ENCODE assay signal across 21 cellular contexts in genomic region chr7:149644754-149645153, GRCh38.
A peak's percentile ranks its signal among the peaks of the same experiment; 100 is the strongest.
DNase-seq lines count a peak whose midpoint lies in the region; ATAC-seq, FAIRE-seq and TF ChIP-seq lines count a peak whose summit lies in the region.
"Had no signal": no experiment of that assay in that cellular context is flagged by ENCODE, and none has a peak within 500 bp of the region (broad histone marks: within the 10 kb centered on the region; RNA-seq: fewer than 3 reads in every experiment).

No MANE protein-coding gene starts in this region.

- H4K20me1 ChIP-seq in HepG2 (ENCODE audit: insufficient read depth, low read length), result no peaks in the 10 kb centered on the region

- intact Hi-C loops in HepG2 (cut with micrococcal nuclease; ENCODE audit: unreplicated experiment), result no loop called here
- intact Hi-C loops in posterior vena cava (cut with DNase I), result no loop called here
- intact Hi-C loops in mucosa of descending colon (cut with DNase I, micrococcal nuclease), result no loop called here

- no peak for TF ChIP-seq RAD21 in liver (IDR thresholded peaks at IDR 0.05)
- TF ChIP-seq RAD21 in HepG2 (CRISPR knock-in tag; IDR thresholded peaks at IDR 0.05), result no peak

- ATAC-seq in HepG2 (no peak), esophagus mucosa (peak; percentile 73), HG03025 (IDR thresholded peaks at IDR 0.05; ENCODE audit: low FRiP score, unreplicated experiment) (no peak), mucosa of descending colon (no peak)
- ATAC-seq: CD8-positive, alpha-beta T cell; HCT116 had no signal

- WGBS in liver, result 32% methylated on average over 4 of the region's 4 CpGs
- 19% methylated on average over 4 of the region's 4 CpGs for WGBS in HepG2 (ENCODE audit: low lambda C conversion rate)

- H3K36me3 ChIP-seq in liver (ENCODE audit: control insufficient read depth in 4 of 4, insufficient read depth in 3 of 4, low read depth in 1 of 4, low read length in 3 of 4) (no peaks in the 10 kb centered on the region), HepG2 (replicated peaks in 1 of 2; ENCODE audit: control insufficient read depth in 1 of 2, insufficient read depth in 2 of 2, low read length in 2 of 2) (no peaks in the 10 kb centered on the region), mucosa of descending colon (ENCODE audit: low read depth) (no peaks in the 10 kb centered on the region)
- H3K36me3 ChIP-seq: BE2C had no signal

- in situ Hi-C loops in HepG2 (cut with HindIII; ENCODE audit: extremely low pct_ligation_motif_present, low pct_unique_long_range_greater_than_20kb), result no loop called here

- no peak for TF ChIP-seq POLR2A in HepG2 (IDR thresholded peaks at IDR 0.05; ENCODE audit: insufficient read depth in 1 of 2, low read depth in 2 of 2, low read length in 2 of 2)

- no peaks in the 10 kb centered on the region for H3K9me3 ChIP-seq in liver (ENCODE audit: control insufficient read depth in 4 of 4, low read length in 3 of 4)
- H3K9me3 ChIP-seq in HepG2 (ENCODE audit: low read length), result no peaks in the 10 kb centered on the region
- H3K9me3 ChIP-seq in mucosa of descending colon, result no peaks in the 10 kb centered on the region
- H3K9me3 ChIP-seq: BE2C had no signal

- H3K4me1 ChIP-seq in liver (ENCODE audit: control insufficient read depth in 4 of 4, insufficient read depth in 4 of 4, low read length in 3 of 4) (peaks cover 0 to 9% (median 4%) of the 10 kb centered on the region in 4 donors), HepG2 (ENCODE audit: insufficient read depth, low read length) (no peaks in the 10 kb centered on the region), mucosa of descending colon (ENCODE audit: low read depth) (no peaks in the 10 kb centered on the region)
- H3K4me1 ChIP-seq: BE2C had no signal

- H2AFZ ChIP-seq in HepG2 (ENCODE audit: low read length), result no peak overlapping the region
- H2AFZ ChIP-seq: GM23248 had no signal

- H3K27me3 ChIP-seq in liver (ENCODE audit: control insufficient read depth in 4 of 4, insufficient read depth in 4 of 4, low read length in 3 of 4), result no peaks in the 10 kb centered on the region
- H3K27me3 ChIP-seq in HepG2 (ENCODE audit: control insufficient read depth in 1 of 2, insufficient read depth in 2 of 2, low read length in 2 of 2), result peaks cover 0 to 4% of the 10 kb centered on the region in 2 experiments; a peak in 1 of 5 replicates

- H3K4me2 ChIP-seq in HepG2 (ENCODE audit: low read depth, low read length), result no peak overlapping the region

- TF ChIP-seq EP300 in HepG2 (IDR thresholded peaks at IDR 0.05; ENCODE audit: low read depth in 2 of 2, low read length in 2 of 2) (no peak), HepG2 (CRISPR knock-in tag; IDR thresholded peaks at IDR 0.05; ENCODE audit: borderline replicate concordance) (no peak)

- no peak overlapping the region for H3K9ac ChIP-seq in liver (ENCODE audit: low read depth in 1 of 2, low read length in 2 of 2)
- no peak overlapping the region for H3K9ac ChIP-seq in HepG2 (ENCODE audit: insufficient read depth, low read depth, low read length)
- H3K9ac ChIP-seq: GM23248 had no signal

- no peaks in the 10 kb centered on the region for H3K79me2 ChIP-seq in HepG2 (ENCODE audit: insufficient read depth, low read length)

- TF ChIP-seq CTCF in liver (IDR thresholded peaks at IDR 0.05; ENCODE audit: low read depth, low read length, missing input control) (no peak), HepG2 (CRISPR knock-in tag; IDR thresholded peaks at IDR 0.05) (no peak), mucosa of descending colon (IDR thresholded peaks at IDR 0.05) (no peak)

- no peak for DNase-seq in HepG2 (ENCODE audit: low spot score)
- peak; percentile 23 for DNase-seq in posterior vena cava (ENCODE audit: low spot score)
- DNase-seq in AG20443 (ENCODE audit: low spot score), result no peak
- no peak for DNase-seq in mucosa of descending colon
- DNase-seq: BE2C; CD8-positive, alpha-beta T cell; COR-L47; DMS153; DMS79 treated with DMSO at 0.1 percent for 48 hours; EL; GM23248 had no signal

- CTCF ChIA-PET in HepG2 (lab: Yijun Ruan, JAX; ENCODE audit: low intra/inter-chr PET ratio, low total read pairs), result no interaction called here

- POLR2A ChIA-PET in HepG2 (lab: Yijun Ruan, JAX), result no interaction called here

- no peak overlapping the region for H3K27ac ChIP-seq in liver (ENCODE audit: low read depth in 1 of 2, low read length in 2 of 2)
- no peak overlapping the region for H3K27ac ChIP-seq in HepG2 (ENCODE audit: extremely low read length, insufficient read depth, low read length)
- H3K27ac ChIP-seq: GM23248, HL-60 had no signal

- FAIRE-seq in HepG2 (lab: Jason Lieb, UNC), result no peak
- FAIRE-seq: A204.1, D721Med, G401.6, GM12891, H54 had no signal

- no TSS peak for BruUV-seq in HepG2 (replicated peaks; lab: Mats Ljungman, UMichigan)

- H3K4me3 ChIP-seq in liver (ENCODE audit: low read depth in 1 of 3, low read length in 3 of 3) (no peak overlapping the region), HepG2 (replicated peaks in 1 of 3; ENCODE audit: insufficient read depth in 1 of 3, low read depth in 2 of 3, low read length in 3 of 3) (no peak overlapping the region), mucosa of descending colon (no peak overlapping the region)
- H3K4me3 ChIP-seq: GM23248 had no signal

TF ChIP-seq in liver, 16 proteins besides CTCF, POLR2A, EP300 and RAD21:
- TF ChIP-seq JUND (IDR thresholded peaks at IDR 0.05) (no peak), SP1 (IDR thresholded peaks at IDR 0.05) (peak; percentile 42), FOXA2 (IDR thresholded peaks at IDR 0.05) (no peak), ZBTB33 (IDR thresholded peaks at IDR 0.05) (no peak), HNF4A (conservative IDR thresholded peaks at IDR 0.05) (peak; percentile 24 to 45), RXRA (IDR thresholded peaks at IDR 0.05) (peak; percentile 23 to 47), HNF4G (IDR thresholded peaks at IDR 0.05) (no peak), GABPA (IDR thresholded peaks at IDR 0.05 in 1 of 2, conservative IDR thresholded peaks at IDR 0.05 in 1 of 2) (no peak), YY1 (IDR thresholded peaks at IDR 0.05) (no peak), EGR1 (IDR thresholded peaks at IDR 0.05; ENCODE audit: low read depth in 2 of 2) (no peak), TAF1 (conservative IDR thresholded peaks at IDR 0.05) (no peak)

TF ChIP-seq in HepG2, 621 proteins besides CTCF, POLR2A, EP300 and RAD21:
- no peak for TF ChIP-seq NFIC (IDR thresholded peaks at IDR 0.05; ENCODE audit: low read length)
- TF ChIP-seq ZBTB39 (CRISPR knock-in tag; IDR thresholded peaks at IDR 0.05), result no peak
